Comparison of ENCODE assay signal across 21 cellular contexts in the genomic region with DNA sequence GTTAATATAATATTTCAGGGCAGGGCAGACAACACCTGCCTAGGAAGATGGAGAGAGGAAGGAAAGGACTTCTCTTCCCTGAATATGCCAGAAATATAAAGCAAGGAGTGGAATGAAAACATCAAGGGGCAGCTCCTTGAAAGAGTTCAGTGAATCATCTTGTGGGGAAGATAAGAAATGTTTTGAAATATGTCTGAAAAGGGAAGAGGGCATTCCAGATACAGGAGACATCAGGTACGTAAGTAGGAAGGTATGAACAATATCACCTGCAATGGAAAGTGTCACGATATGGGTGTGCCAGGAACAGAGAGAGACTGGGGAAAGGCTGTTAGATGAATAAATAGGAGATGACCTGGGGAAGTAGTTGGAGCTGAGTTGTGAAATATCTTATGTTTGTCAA.
"Had no signal": no experiment of that assay in that cellular context is flagged by ENCODE, and none has a peak within 500 bp of the region (broad histone marks: within the 10 kb centered on the region; RNA-seq: fewer than 3 reads in every experiment).

No MANE protein-coding gene starts in this region.

- H3K9me3 Mint-ChIP-seq: memory B cell, neural crest cell had no signal

- ATAC-seq: activated CD8-positive, alpha-beta T cell treated with anti-CD3 and anti-CD28 coated beads, Interleukin-2, amount 10 ng/mL, durations not matched to agents 7 days and 5 days; effector memory CD8-positive, alpha-beta T cell; mucosa of descending colon; stimulated activated naive CD8-positive, alpha-beta T cell treated with anti-CD3 and anti-CD28 coated beads, Interleukin-15, Interleukin-2, amounts not matched to agents 100 U/mL and 50 U/mL, for 24 hours had no signal

- H3K27me3 ChIP-seq: adrenal gland, ascending aorta, breast epithelium, colonic mucosa, esophagus muscularis mucosa had no signal

- H3K27ac Mint-ChIP-seq: activated CD8-positive, alpha-beta T cell treated with anti-CD3 and anti-CD28 coated beads, Interleukin-2, amount 10 ng/mL, durations not matched to agents 7 days and 5 days; activated naive CD8-positive, alpha-beta T cell; effector memory CD8-positive, alpha-beta T cell; memory B cell; progenitor cell of endocrine pancreas had no signal

- H3K27ac ChIP-seq: adrenal gland, ascending aorta, breast epithelium, colonic mucosa, dorsolateral prefrontal cortex, esophagus muscularis mucosa, WERI-Rb-1 had no signal

- H3K27me3 Mint-ChIP-seq: memory B cell, progenitor cell of endocrine pancreas had no signal

- H3K36me3 ChIP-seq: adrenal gland, ascending aorta, breast epithelium, colonic mucosa, esophagus muscularis mucosa, WERI-Rb-1 had no signal

- H3K9me3 ChIP-seq: adrenal gland, ascending aorta, breast epithelium, colonic mucosa, esophagus muscularis mucosa, mucosa of descending colon had no signal

- DNase-seq: activated CD4-positive, alpha-beta T cell treated with anti-CD3 and anti-CD28 coated beads for 1 hour; activated CD4-positive, alpha-beta T cell treated with anti-CD3 and anti-CD28 coated beads, Interleukin-2, amount 50 U/mL, for 1 hour; activated CD8-positive, alpha-beta T cell treated with anti-CD3 and anti-CD28 coated beads, Interleukin-2, amount 10 ng/mL, durations not matched to agents 7 days and 5 days; adrenal gland; colonic mucosa; dorsolateral prefrontal cortex; effector memory CD8-positive, alpha-beta T cell; glutamatergic neuron; hippocampal formation; mucosa of descending colon; occipital lobe; stimulated activated CD4-positive, alpha-beta T cell treated with anti-CD3 and anti-CD28 coated beads, Interleukin-4, amount 100 ng/mL, for 4 hours; stimulated activated naive CD8-positive, alpha-beta T cell treated with anti-CD3 and anti-CD28 coated beads, Interleukin-15, Interleukin-2, amounts not matched to agents 100 U/mL and 50 U/mL, for 24 hours; WERI-Rb-1 had no signal

- H3K4me1 Mint-ChIP-seq: memory B cell had no signal

- H3K4me1 ChIP-seq: adrenal gland, breast epithelium had no signal

- H3K4me3 ChIP-seq: adrenal gland, ascending aorta, breast epithelium, colonic mucosa, dorsolateral prefrontal cortex, esophagus muscularis mucosa, mucosa of descending colon had no signal

- H3K36me3 Mint-ChIP-seq: activated naive CD8-positive, alpha-beta T cell; memory B cell had no signal

- H3K4me3 Mint-ChIP-seq: activated CD8-positive, alpha-beta T cell treated with anti-CD3 and anti-CD28 coated beads, Interleukin-2, amount 10 ng/mL, durations not matched to agents 7 days and 5 days; activated naive CD8-positive, alpha-beta T cell; effector memory CD8-positive, alpha-beta T cell; memory B cell; neural crest cell had no signal
